ENCODE assay signal across 1 cellular context in genomic region chr9:129860653-129861446, GRCh38.
TF ChIP-seq lines count a peak whose summit lies in the region.

No MANE protein-coding gene starts in this region.

TF ChIP-seq in K562, 482 proteins besides CTCF, POLR2A, EP300 and RAD21 (continues in another document):
- TF ChIP-seq NEUROD1 (IDR thresholded peaks at IDR 0.05; ENCODE audit: borderline replicate concordance, low read depth, low read length, partially characterized antibody) (peak; percentile 21), CHD2 (IDR thresholded peaks at IDR 0.05; ENCODE audit: low read depth, low read length) (no peak), SMARCA5 (IDR thresholded peaks at IDR 0.05) (no peak), SMAD4 (CRISPR knock-in tag; conservative IDR thresholded peaks at IDR 0.05) (peak; percentile 44; the same call in 1 of the 2 replicates), YY1 (IDR thresholded peaks at IDR 0.05; ENCODE audit: borderline replicate concordance in 1 of 3, control insufficient read depth in 1 of 3, extremely low read depth in 1 of 3, insufficient read depth in 3 of 3, insufficient read length in 1 of 3, insufficient replicate concordance in 2 of 3, low read depth in 1 of 3, low read length in 2 of 3) (peak in 1 of 3 experiments; percentile 46), ZKSCAN1 (IDR thresholded peaks at IDR 0.05; ENCODE audit: low read depth, low read length) (peak; percentile 61; the same call in 1 of the 2 replicates), NCOA1 (IDR thresholded peaks at IDR 0.05; ENCODE audit: low read depth) (no peak), THAP12 (CRISPR knock-in tag; IDR thresholded peaks at IDR 0.05) (0 out of 2 replicates have a peak, but pooled peaks have one; percentile 44), ZNF239 (CRISPR knock-in tag; IDR thresholded peaks at IDR 0.05) (no peak), MGA (IDR thresholded peaks at IDR 0.05) (no peak), ZNF121 (CRISPR knock-in tag; conservative IDR thresholded peaks at IDR 0.05) (no peak), ZBTB40 (IDR thresholded peaks at IDR 0.05) (no peak), ZBTB40 (CRISPR knock-in tag; IDR thresholded peaks at IDR 0.05) (no peak), SNRNP70 (optimal IDR thresholded peaks at IDR 0.05; ENCODE audit: low read depth, low read length) (peak; percentile 43), ZNF589 (CRISPR knock-in tag; IDR thresholded peaks at IDR 0.05; ENCODE audit: low read depth) (no peak), CGGBP1 (CRISPR knock-in tag; IDR thresholded peaks at IDR 0.05) (no peak), FOSL1 (tag; conservative IDR thresholded peaks at IDR 0.05) (peak; percentile 66), ZNF277 (CRISPR knock-in tag; IDR thresholded peaks at IDR 0.05; ENCODE audit: borderline replicate concordance) (no peak), KLF1 (tag; IDR thresholded peaks at IDR 0.05) (no peak), TRIM25 (IDR thresholded peaks at IDR 0.05; ENCODE audit: borderline replicate concordance) (no peak), MTA1 (IDR thresholded peaks at IDR 0.05; ENCODE audit: borderline replicate concordance) (no peak), POLR3G (IDR thresholded peaks at IDR 0.05; ENCODE audit: extremely low read depth, insufficient read length, insufficient replicate concordance) (no peak), MECOM (CRISPR knock-in tag; IDR thresholded peaks at IDR 0.05) (0 out of 2 replicates have a peak, but pooled peaks have one; percentile 27), FOXP1 (CRISPR knock-in tag; IDR thresholded peaks at IDR 0.05) (no peak)
